Comparison of ENCODE assay signal across 9 cellular contexts in genomic region chr6:44262467-44263356, GRCh38. TPM values are rescaled to one million over a fixed set of nuclear protein-coding genes. Genes with fewer than 3 reads are reported as not detected.
A peak's percentile ranks its signal among the peaks of the same experiment; 100 is the strongest.
DNase-seq lines count a peak whose midpoint lies in the region; ATAC-seq and TF ChIP-seq lines count a peak whose summit lies in the region.
"Had no signal": no experiment of that assay in that cellular context is flagged by ENCODE, and none has a peak within 500 bp of the region (broad histone marks: within the 10 kb centered on the region; RNA-seq: fewer than 3 reads in every experiment).

No MANE protein-coding gene starts in this region.

- no peaks in the 10 kb centered on the region for H3K9me3 Mint-ChIP-seq in T-helper 2 cell treated with Interferon-gamma antibody and Interleukin-4, amounts not matched to agents 5 μg/mL and 100 μg/mL, for 36 hours
- H3K9me3 Mint-ChIP-seq in activated B cell treated with CpG ODN at 0.5 μM for 24 hours (no peaks in the 10 kb centered on the region), immature natural killer cell (peaks cover 0 to 4% (median 0%) of the 10 kb centered on the region in 6 donors)

- peak overlapping the region; percentile 97 for H3K4me3 Mint-ChIP-seq in T-helper 2 cell treated with Interferon-gamma antibody and Interleukin-4, amounts not matched to agents 5 μg/mL and 100 μg/mL, for 36 hours
- peak overlapping the region; percentile 100 for H3K4me3 Mint-ChIP-seq in activated B cell treated with CpG ODN at 0.5 μM for 24 hours
- peak overlapping the region; percentile 89 to 95 (median 92) for H3K4me3 Mint-ChIP-seq in immature natural killer cell

- H3K36me3 Mint-ChIP-seq in T-helper 2 cell treated with Interferon-gamma antibody and Interleukin-4, amounts not matched to agents 5 μg/mL and 100 μg/mL, for 36 hours (ENCODE audit: low read depth): peaks cover 39% of the 10 kb centered on the region
- peaks cover 71% of the 10 kb centered on the region for H3K36me3 Mint-ChIP-seq in activated B cell treated with CpG ODN at 0.5 μM for 24 hours (ENCODE audit: low read depth)
- H3K36me3 Mint-ChIP-seq in immature natural killer cell: peaks cover 6 to 11% (median 8%) of the 10 kb centered on the region in 3 donors

- CTCF ChIA-PET in activated B cell treated with CpG ODN at 0.5 μM for 24 hours (lab: Charles Lee): interaction anchor here (0.9 to 3.2 kb wide), 7 partner anchors 8 to 166 kb away, joined by 3 to 12 read pairs (median 4); partner anchors contain the start of genes AARS2 and HSP90AB1

- POLR2A ChIA-PET in activated B cell treated with CpG ODN at 0.5 μM for 24 hours (lab: Charles Lee): interaction anchor here (0.6 to 13.7 kb wide), 9 partner anchors 7 to 1810 kb away, joined by 3 to 549 read pairs (median 5); partner anchors contain the start of genes GTPBP2, HSP90AB1 and SLC35B2

- peaks cover 47% of the 10 kb centered on the region for H3K4me1 Mint-ChIP-seq in T-helper 2 cell treated with Interferon-gamma antibody and Interleukin-4, amounts not matched to agents 5 μg/mL and 100 μg/mL, for 36 hours (ENCODE audit: low read depth)
- H3K4me1 Mint-ChIP-seq in activated B cell treated with CpG ODN at 0.5 μM for 24 hours: peaks cover 83% of the 10 kb centered on the region
- peaks cover 50 to 53% of the 10 kb centered on the region in 2 donors for H3K4me1 Mint-ChIP-seq in immature natural killer cell

- no peak for ATAC-seq in activated B cell treated with CpG ODN at 0.5 μM for 24 hours (ENCODE audit: low read depth)
- ATAC-seq in stimulated activated naive CD8-positive, alpha-beta T cell treated with anti-CD3 and anti-CD28 coated beads, Interleukin-15, Interleukin-2, amounts not matched to agents 100 U/mL and 50 U/mL, for 24 hours: no peak

- H3K27ac Mint-ChIP-seq in T-helper 2 cell treated with Interferon-gamma antibody and Interleukin-4, amounts not matched to agents 5 μg/mL and 100 μg/mL, for 36 hours: peak overlapping the region; percentile 93
- H3K27ac Mint-ChIP-seq in activated B cell treated with CpG ODN at 0.5 μM for 24 hours (peak overlapping the region; percentile 99), immature natural killer cell (peak overlapping the region in 5 of 6 donors; percentile 93 to 97 (median 95))

- TF ChIP-seq CTCF in activated B cell treated with CpG ODN at 0.5 μM for 24 hours (IDR thresholded peaks at IDR 0.05): no peak

- H3K27me3 Mint-ChIP-seq in T-helper 2 cell treated with Interferon-gamma antibody and Interleukin-4, amounts not matched to agents 5 μg/mL and 100 μg/mL, for 36 hours (ENCODE audit: low read depth): no peaks in the 10 kb centered on the region
- H3K27me3 Mint-ChIP-seq in activated B cell treated with CpG ODN at 0.5 μM for 24 hours: no peaks in the 10 kb centered on the region
- H3K27me3 Mint-ChIP-seq in immature natural killer cell (ENCODE audit: low read depth in 3 of 3): peaks cover 6 to 27% (median 9%) of the 10 kb centered on the region in 3 donors

- no peak for DNase-seq in T-helper 2 cell treated with Interferon-gamma antibody and Interleukin-4, amounts not matched to agents 5 μg/mL and 100 μg/mL, for 36 hours (ENCODE audit: low spot score)
- no peak for DNase-seq in T-helper 2 cell
- no peak for DNase-seq in activated B cell treated with CpG ODN at 0.5 μM for 24 hours
- no peak for DNase-seq in immature natural killer cell
- peak; percentile 23 for DNase-seq in stimulated activated naive CD8-positive, alpha-beta T cell treated with anti-CD3 and anti-CD28 coated beads, Interleukin-15, Interleukin-2, amounts not matched to agents 100 U/mL and 50 U/mL, for 24 hours
- no peak for DNase-seq in cerebellum (ENCODE audit: low spot score)
- no peak for DNase-seq in HUDEP-2 (lab: John Stamatoyannopoulos, UW; ENCODE audit: unreplicated experiment in 76 of 76)
- no peak for DNase-seq in NCI-H345 (lab: John Stamatoyannopoulos, UW)
- DNase-seq: NCI-H2081 had no signal

- intact Hi-C loops in activated B cell treated with CpG ODN at 0.5 μM for 24 hours (cut with micrococcal nuclease): loop anchor here (5.0 to 10.0 kb wide), 5 partner anchors 548 to 1698 kb away; partner anchors contain the start of genes GTPBP2, LRRC73, POLR1C and SRF

RNA-seq across cellular contexts. Expression of gene NFKBIE, which starts 2.6 kb away (rescaled TPM):
- total RNA-seq in activated B cell treated with CpG ODN at 0.5 μM for 24 hours (94.7 and 99.2 TPM in 2 replicates), cerebellum (4.5 TPM)
- polyA plus RNA-seq in immature natural killer cell: 1 to 10 TPM; 3.8 to 8.4 (median 8.3) TPM

RNA-seq across cellular contexts. Expression of gene SLC35B2, which starts 5.4 kb away (rescaled TPM):
- 27.0 and 29.1 TPM in 2 replicates for total RNA-seq in activated B cell treated with CpG ODN at 0.5 μM for 24 hours
- polyA plus RNA-seq in immature natural killer cell: 100 to 1,000 TPM in 1 of 3 donors, 10 to 100 TPM in 2; 64.1 to 119 (median 69.1) TPM
- 23.9 TPM for total RNA-seq in cerebellum

RNA-seq across cellular contexts. Expression of gene TMEM151B, which starts 7.5 kb away (rescaled TPM):
- total RNA-seq in activated B cell treated with CpG ODN at 0.5 μM for 24 hours: 0.10 TPM in 1 of 2 replicates, not detected in the other
- polyA plus RNA-seq in immature natural killer cell: not detected
- total RNA-seq in cerebellum: 25.6 TPM

RNA-seq across cellular contexts. Expression of gene HSP90AB1, which starts 15.8 kb away (rescaled TPM):
- total RNA-seq in activated B cell treated with CpG ODN at 0.5 μM for 24 hours (1,222 and 1,311 TPM in 2 replicates), cerebellum (210 TPM)
- polyA plus RNA-seq in immature natural killer cell: 100 to 1,000 TPM; 185 to 309 (median 280) TPM

RNA-seq across cellular contexts. Expression of gene SLC29A1, which starts 39.3 kb away (rescaled TPM):
- total RNA-seq in activated B cell treated with CpG ODN at 0.5 μM for 24 hours: 15.0 and 17.3 TPM in 2 replicates
- polyA plus RNA-seq in immature natural killer cell: 1 to 10 TPM; 1.5 to 3.0 (median 1.8) TPM
- 10.8 TPM for total RNA-seq in cerebellum

Comparison
In these comparisons a context has a peak if more than half of its experiments do, and no peak if none do; other contexts are left out.
1. RNA of gene NFKBIE, which starts 2.6 kb away (total RNA-seq): 94.7 to 99.2 TPM in activated B cell treated with CpG ODN at 0.5 μM for 24 hours; 4.5 TPM in cerebellum (single experiment); every median in the first group is over 10 times any median in the second.
2. RNA of gene TMEM151B, which starts 7.5 kb away (total RNA-seq): 25.6 TPM in cerebellum (single experiment); 0.10 TPM in activated B cell treated with CpG ODN at 0.5 μM for 24 hours; every median in the first group is over 10 times any median in the second.
3. Peak in every context shown above with its lines, with median percentiles within 50 percentile points of each other: H3K27ac Mint-ChIP-seq and H3K4me3 Mint-ChIP-seq.